ENCODE assay signal across 7 cellular contexts in genomic region chr14:89399594-89400068, GRCh38. TPM values are rescaled to one million over a fixed set of nuclear protein-coding genes. Genes with fewer than 3 reads are reported as not detected.
DNase-seq lines count a peak whose midpoint lies in the region; ATAC-seq and TF ChIP-seq lines count a peak whose summit lies in the region.

No MANE protein-coding gene starts in this region.

- H3K27me3 ChIP-seq in SK-N-SH (ENCODE audit: insufficient read depth) (no peaks in the 10 kb centered on the region), heart right ventricle (no peaks in the 10 kb centered on the region)

- DNase-seq in HT-29 (ENCODE audit: low spot score) (peak; percentile 5), SK-N-SH (peak; percentile 75), heart right ventricle (peak in 1 of 2 donors; percentile 38), skeletal muscle cell (ENCODE audit: low read depth) (peak; percentile 49), GM13976 (ENCODE audit: low spot score) (no peak)
- DNase-seq in activated CD8-positive, alpha-beta memory T cell treated with anti-CD3 and anti-CD28 coated beads, Interleukin-2, amount 50 U/mL, for 48 hours = no peak

- ATAC-seq in heart right ventricle (peak; percentile 49 to 79 (median 70)), HG03565 (IDR thresholded peaks at IDR 0.05; ENCODE audit: unreplicated experiment) (no peak)

- peak overlapping the region; percentile 43 for H3K9ac ChIP-seq in SK-N-SH

- H3K4me3 ChIP-seq in SK-N-SH (ENCODE audit: low read depth in 2 of 2, low read length in 1 of 2) (peak overlapping the region in 1 of 2 experiments; percentile 32; a peak in 2 of 4 replicates), heart right ventricle (peak overlapping the region in 5 of 10 donors; percentile 17 to 38 (median 26)), skeletal muscle cell (ENCODE audit: low read depth, low read length) (no peak overlapping the region)

- intact Hi-C loops in heart right ventricle (cut with DNase I) = loop anchor here in 1 of 10 donors (10.0 kb wide), 1 partner anchor 95 kb away; no protein-coding TSS in a partner anchor

- H2AFZ ChIP-seq in SK-N-SH (ENCODE audit: low read depth) = no peak overlapping the region

- WGBS in SK-N-SH (ENCODE audit: low lambda C conversion rate) = 25% methylated on average over 10 of the region's 10 CpGs
- WGBS in heart right ventricle, 2 donors = 23 to 27% methylated on average over 10 of the region's 10 CpGs

- H3K9me2 ChIP-seq in SK-N-SH = no peaks in the 10 kb centered on the region

- H3K9me3 ChIP-seq in SK-N-SH (no peaks in the 10 kb centered on the region), heart right ventricle (no peaks in the 10 kb centered on the region)

- in situ Hi-C loops in GM13976 (cut with MboI; ENCODE audit: low sequenced_read_pairs, unreplicated experiment) = loop anchor here (25.0 kb wide), 1 partner anchor 362 kb away; no protein-coding TSS in a partner anchor

- no peak for TF ChIP-seq RAD21 in SK-N-SH (IDR thresholded peaks at IDR 0.05; ENCODE audit: low read length)

- H3K4me1 ChIP-seq in SK-N-SH (ENCODE audit: control insufficient read depth in 1 of 2, insufficient read depth in 2 of 2, low read depth in 1 of 2, low read length in 1 of 2) = peaks cover 5 to 17% of the 10 kb centered on the region in 2 experiments; a peak in 3 of 4 replicates
- H3K4me1 ChIP-seq in heart right ventricle = peaks cover 2 to 68% (median 35%) of the 10 kb centered on the region in 9 donors

- peak overlapping the region; percentile 50 to 77 for H3K27ac ChIP-seq in SK-N-SH (ENCODE audit: low read depth in 2 of 2, low read length in 1 of 2)
- peak overlapping the region in 6 of 10 donors; percentile 2 to 49 (median 38) for H3K27ac ChIP-seq in heart right ventricle

- H3K79me2 ChIP-seq in SK-N-SH (ENCODE audit: insufficient read depth) = peaks cover 18% of the 10 kb centered on the region; the same call in 1 of the 2 replicates

- CTCF ChIA-PET in SK-N-SH (lab: Yijun Ruan, JAX) = no interaction called here

- peak overlapping the region; percentile 43; the same call in 1 of the 2 replicates for H3K4me2 ChIP-seq in SK-N-SH

- POLR2A ChIA-PET in SK-N-SH (lab: Yijun Ruan, JAX) = no interaction called here

- H4K20me1 ChIP-seq in SK-N-SH (ENCODE audit: insufficient read depth) = 0 out of 2 replicates have a peak, but pooled peaks cover 5% of the 10 kb centered on the region

- no peak for TF ChIP-seq CTCF in SK-N-SH (IDR thresholded peaks at IDR 0.05)
- no peak for TF ChIP-seq CTCF in heart right ventricle (IDR thresholded peaks at IDR 0.05)
- no peak for TF ChIP-seq CTCF in GM13976 (IDR thresholded peaks at IDR 0.05; ENCODE audit: borderline replicate concordance, control extremely low read depth, extremely low read depth, insufficient read depth, missing control alignments)

- H3K36me3 ChIP-seq in SK-N-SH (replicated peaks in 1 of 2; ENCODE audit: control insufficient read depth in 1 of 2, insufficient read depth in 2 of 2, low read length in 1 of 2) (no peaks in the 10 kb centered on the region), heart right ventricle (peaks cover 0 to 5% (median 0%) of the 10 kb centered on the region in 9 donors)

- no peaks in the 10 kb centered on the region for H3F3A ChIP-seq in SK-N-SH (replicated peaks; ENCODE audit: insufficient read depth)

- no peak for TF ChIP-seq EP300 in SK-N-SH (IDR thresholded peaks at IDR 0.05; ENCODE audit: borderline replicate concordance in 1 of 2, low read depth in 1 of 2, low read length in 1 of 2)

TF ChIP-seq in SK-N-SH, 30 proteins besides CTCF, POLR2A, EP300 and RAD21:
- TF ChIP-seq TEAD4 (IDR thresholded peaks at IDR 0.05; ENCODE audit: borderline replicate concordance, insufficient read depth) (no peak), PBX3 (IDR thresholded peaks at IDR 0.05) (peak; percentile 24; the same call in 1 of the 2 replicates), RCOR1 (IDR thresholded peaks at IDR 0.05; ENCODE audit: low read length) (peak; percentile 54; the same call in 1 of the 2 replicates), MXI1 (IDR thresholded peaks at IDR 0.05; ENCODE audit: low read depth, low read length) (peak; percentile 88), RFX5 (IDR thresholded peaks at IDR 0.05; ENCODE audit: low read length) (peak; percentile 87), CHD2 (IDR thresholded peaks at IDR 0.05; ENCODE audit: low read length, partially characterized antibody) (peak; percentile 15)

RNA-seq across cellular contexts. Expression of gene FOXN3, which starts 17.4 kb away (rescaled TPM):
- 8.8 and 9.4 TPM in 2 replicates for total RNA-seq in HT-29 (2014; rRNA removed; shearing (Covaris generic))
- polyA plus RNA-seq in SK-N-SH (2012; rRNA removed) = 9.8 and 12.0 TPM in 2 replicates
- polyA plus RNA-seq in SK-N-SH (2012; cell fraction: cytosol; rRNA removed) = 10.5 and 11.9 TPM in 2 replicates
- polyA plus RNA-seq in SK-N-SH (2012; cell fraction: nucleus; rRNA removed) = 9.6 and 9.8 TPM in 2 replicates
- total RNA-seq in heart right ventricle = 100 to 1,000 TPM in 8 of 10 donors, 10 to 100 TPM in 2; 87.5 to 150 (median 114) TPM
- polyA plus RNA-seq in heart right ventricle = 10 to 100 TPM; 13.0 to 21.1 TPM

Comparison
In these comparisons a context has a peak if more than half of its experiments do, and no peak if none do; other contexts are left out.
1. DNase-seq: peak in HT-29 (single experiment), SK-N-SH (single experiment) and skeletal muscle cell (single experiment); none in GM13976 (single experiment) and activated CD8-positive, alpha-beta memory T cell treated with anti-CD3 and anti-CD28 coated beads, Interleukin-2, amount 50 U/mL, for 48 hours (single experiment).